In genomic region chr16:84763629-84764028, GRCh38 we compare ENCODE assay signal across 3 cellular contexts.
TF ChIP-seq lines count a peak whose summit lies in the region.

No MANE protein-coding gene starts in this region.

TF ChIP-seq in GM12891, 5 proteins besides CTCF, POLR2A, EP300 and RAD21:
- no peak for TF ChIP-seq TAF1 (IDR thresholded peaks at IDR 0.05; ENCODE audit: low read depth, low read length)
- TF ChIP-seq POU2F2 (IDR thresholded peaks at IDR 0.05; ENCODE audit: low read depth, low read length), result no peak
- TF ChIP-seq POLR2AphosphoS5 (IDR thresholded peaks at IDR 0.05; ENCODE audit: low read depth, low read length), result no peak
- no peak for TF ChIP-seq PAX5 (IDR thresholded peaks at IDR 0.05; ENCODE audit: insufficient read depth, low read length, severe bottlenecking)
- no peak for TF ChIP-seq SPI1 (IDR thresholded peaks at IDR 0.05; ENCODE audit: low read depth, low read length)

TF ChIP-seq in IMR-90, 13 proteins besides CTCF, POLR2A, EP300 and RAD21:
- TF ChIP-seq MXI1 (IDR thresholded peaks at IDR 0.05; ENCODE audit: borderline replicate concordance, low read depth, low read length), result no peak
- TF ChIP-seq NFE2L2 (IDR thresholded peaks at IDR 0.05; ENCODE audit: low read depth, low read length), result no peak
- no peak for TF ChIP-seq ELK1 (IDR thresholded peaks at IDR 0.05; ENCODE audit: borderline replicate concordance, low read depth, low read length)
- no peak for TF ChIP-seq RCOR1 (IDR thresholded peaks at IDR 0.05; ENCODE audit: insufficient replicate concordance, low read length)
- no peak for TF ChIP-seq CHD1 (IDR thresholded peaks at IDR 0.05; ENCODE audit: low read depth, low read length)
- TF ChIP-seq, protein P1, sequence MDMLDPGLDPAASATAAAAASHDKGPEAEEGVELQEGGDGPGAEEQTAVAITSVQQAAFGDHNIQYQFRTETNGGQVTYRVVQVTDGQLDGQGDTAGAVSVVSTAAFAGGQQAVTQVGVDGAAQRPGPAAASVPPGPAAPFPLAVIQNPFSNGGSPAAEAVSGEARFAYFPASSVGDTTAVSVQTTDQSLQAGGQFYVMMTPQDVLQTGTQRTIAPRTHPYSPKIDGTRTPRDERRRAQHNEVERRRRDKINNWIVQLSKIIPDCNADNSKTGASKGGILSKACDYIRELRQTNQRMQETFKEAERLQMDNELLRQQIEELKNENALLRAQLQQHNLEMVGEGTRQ (IDR thresholded peaks at IDR 0.05; ENCODE audit: low read depth, low read length), result no peak
- TF ChIP-seq MAFK (IDR thresholded peaks at IDR 0.05; ENCODE audit: low read depth, low read length), result no peak
- TF ChIP-seq RFX5 (IDR thresholded peaks at IDR 0.05; ENCODE audit: low read depth, low read length), result no peak
- no peak for TF ChIP-seq SMC3 (IDR thresholded peaks at IDR 0.05; ENCODE audit: low read depth, low read length)
- TF ChIP-seq CEBPB (IDR thresholded peaks at IDR 0.05; ENCODE audit: low read depth, low read length), result no peak
- no peak for TF ChIP-seq BHLHE40 (IDR thresholded peaks at IDR 0.05; ENCODE audit: low read depth, low read length)
- TF ChIP-seq MAZ (IDR thresholded peaks at IDR 0.05; ENCODE audit: borderline replicate concordance, low read depth, low read length), result no peak
- no peak for TF ChIP-seq FOS (IDR thresholded peaks at IDR 0.05; ENCODE audit: low read depth, low read length)

TF ChIP-seq in H1, 55 proteins besides CTCF, POLR2A, EP300 and RAD21:
- no peak for TF ChIP-seq SP2 (IDR thresholded peaks at IDR 0.05; ENCODE audit: low read length)
- peak; percentile 85 for TF ChIP-seq BACH1 (IDR thresholded peaks at IDR 0.05; ENCODE audit: low read length)
- TF ChIP-seq CHD2 (IDR thresholded peaks at IDR 0.05; ENCODE audit: low read length), result peak; percentile 32; the same call in 1 of the 2 replicates
